ENCODE assay signal across 8 cellular contexts in genomic region chr17:1365445-1366039, GRCh38. TPM values are rescaled to one million over a fixed set of nuclear protein-coding genes. Genes with fewer than 3 reads are reported as not detected.
DNase-seq lines count a peak whose midpoint lies in the region; ATAC-seq and TF ChIP-seq lines count a peak whose summit lies in the region.

No MANE protein-coding gene starts in this region.

- H3K4me3 ChIP-seq in astrocyte of the cerebellum (ENCODE audit: low read depth, low read length) (no peak overlapping the region), right atrium auricular region (no peak overlapping the region)

- H3K4me3 Mint-ChIP-seq in T-cell, result no peak overlapping the region

- peaks cover 15% of the 10 kb centered on the region for H3K36me3 Mint-ChIP-seq in T-cell

- ATAC-seq in T-cell (replicated peaks in 1 of 4) (peak; percentile 63 to 75 (median 67)), GM18502 (IDR thresholded peaks at IDR 0.05; ENCODE audit: poor library complexity, unreplicated experiment) (no peak), GM21576 (IDR thresholded peaks at IDR 0.05; ENCODE audit: unreplicated experiment) (no peak)

- H3K4me1 Mint-ChIP-seq in T-cell, result peaks cover 70 to 76% (median 74%) of the 10 kb centered on the region in 3 donors

- H3K36me3 ChIP-seq in right atrium auricular region, result peaks cover 23% of the 10 kb centered on the region

- H3K9me3 Mint-ChIP-seq in T-cell, result no peaks in the 10 kb centered on the region

- no peaks in the 10 kb centered on the region for H3K27me3 ChIP-seq in right atrium auricular region

- POLR2A ChIA-PET in T-cell (lab: Charles Lee), result interaction anchor here (0.6 to 1.7 kb wide), 7 partner anchors 12 to 151 kb away, joined by 3 to 6 read pairs (median 3); partner anchors contain the start of gene INPP5K (in 1 of the 2)

- peaks cover 0 to 82% of the 10 kb centered on the region in 2 donors for H3K4me1 ChIP-seq in right atrium auricular region

- peak overlapping the region; percentile 11 to 28 for H3K27ac ChIP-seq in right atrium auricular region

- peak overlapping the region; percentile 49 to 73 for H3K27ac Mint-ChIP-seq in T-cell

- CTCF ChIA-PET in T-cell (lab: Charles Lee), result interaction anchor here (0.5 to 2.7 kb wide), 35 partner anchors 9 to 1450 kb away, joined by 3 to 70 read pairs (median 4); partner anchors contain the start of genes INPP5K (in 1 of the 2), PITPNA (in 1 of the 2) and YWHAE (in 1 of the 2)

- no peaks in the 10 kb centered on the region for H3K9me3 ChIP-seq in right atrium auricular region

- DNase-seq in NCI-H1694 (lab: John Stamatoyannopoulos, UW) (peak; percentile 64), T-cell (peak; percentile 12 to 67 (median 50)), astrocyte of the cerebellum (ENCODE audit: low read depth) (peak; percentile 72), right atrium auricular region (ENCODE audit: low spot score) (peak; percentile 71), retina (peak; percentile 68)

- H3K27me3 Mint-ChIP-seq in T-cell, result no peaks in the 10 kb centered on the region

- in situ Hi-C loops in astrocyte of the cerebellum (cut with HindIII; ENCODE audit: low sequenced_read_pairs), result no loop called here

- peak; percentile 83 for TF ChIP-seq CTCF in GM12872 (IDR thresholded peaks at IDR 0.05; ENCODE audit: insufficient read depth, low read depth, low read length)
- peak; percentile 87 for TF ChIP-seq CTCF in astrocyte of the cerebellum (IDR thresholded peaks at IDR 0.05; ENCODE audit: low read depth, low read length, missing control alignments)
- peak; percentile 84 to 91 for TF ChIP-seq CTCF in right atrium auricular region (IDR thresholded peaks at IDR 0.05)

RNA-seq across cellular contexts. Expression of gene YWHAE, which starts 34.5 kb away (rescaled TPM):
- total RNA-seq in T-cell, result 100 to 1,000 TPM; 119 to 129 (median 126) TPM
- total RNA-seq in right atrium auricular region, result 100 to 1,000 TPM; 655 to 703 TPM

Comparison
In these comparisons a context has a peak if more than half of its experiments do, and no peak if none do; other contexts are left out.
1. ATAC-seq: peak in T-cell (4 of 4); none in GM18502 (single experiment) and GM21576 (single experiment).
2. RNA of gene YWHAE, which starts 34.5 kb away (total RNA-seq): 655 to 703 TPM in right atrium auricular region; 119 to 129 TPM in T-cell; every median in the first group is over 4 times any median in the second.
3. Peak in every context shown above with its lines, with median percentiles within 50 percentile points of each other: CTCF ChIP-seq and DNase-seq.